1 cellular context compared by ENCODE assay signal in genomic region chr18:48932822-48933510, GRCh38.
TF ChIP-seq lines count a peak whose summit lies in the region.

No MANE protein-coding gene starts in this region.

TF ChIP-seq in K562, 482 proteins besides CTCF, POLR2A, EP300 and RAD21 (continued from another document and continues in another):
- TF ChIP-seq UBTF (IDR thresholded peaks at IDR 0.05; ENCODE audit: borderline replicate concordance in 1 of 2, low read depth in 2 of 2, low read length in 2 of 2) (peak in 1 of 2 experiments; percentile 42; a peak in 1 of 4 replicates), ZBED1 (IDR thresholded peaks at IDR 0.05) (no peak), PHTF2 (CRISPR knock-in tag; IDR thresholded peaks at IDR 0.05) (no peak), TAF1 (IDR thresholded peaks at IDR 0.05; ENCODE audit: control insufficient read depth, extremely low read depth, insufficient read depth, low read length, severe bottlenecking) (no peak), ATF7 (IDR thresholded peaks at IDR 0.05) (peak; percentile 43; the same call in 1 of the 2 replicates), CBX3 (IDR thresholded peaks at IDR 0.05; ENCODE audit: borderline replicate concordance in 1 of 2, low read length in 2 of 2) (no peak), IRF1 (CRISPR knock-in tag; IDR thresholded peaks at IDR 0.05; ENCODE audit: borderline replicate concordance) (no peak), SMC3 (conservative IDR thresholded peaks at IDR 0.05; ENCODE audit: insufficient read depth, low read depth, low read length) (no peak), KAT2B (IDR thresholded peaks at IDR 0.05; ENCODE audit: low read depth, low read length) (no peak), EGR1 (conservative IDR thresholded peaks at IDR 0.05) (no peak), CREB5 (CRISPR knock-in tag; IDR thresholded peaks at IDR 0.05) (no peak), ARID3A (IDR thresholded peaks at IDR 0.05; ENCODE audit: borderline replicate concordance, low read depth, low read length) (no peak), ATF3 (IDR thresholded peaks at IDR 0.05) (peak; percentile 63; the same call in 1 of the 2 replicates), ATF3 (CRISPR knock-in tag; conservative IDR thresholded peaks at IDR 0.05) (peak; percentile 59; the same call in 1 of the 2 replicates), SNIP1 (IDR thresholded peaks at IDR 0.05; ENCODE audit: low read depth) (no peak), E2F1 (CRISPR knock-in tag; IDR thresholded peaks at IDR 0.05) (no peak), ARHGAP35 (IDR thresholded peaks at IDR 0.05; ENCODE audit: partially characterized antibody) (no peak), MCM5 (IDR thresholded peaks at IDR 0.05; ENCODE audit: low read depth) (no peak), ILK (tag; IDR thresholded peaks at IDR 0.05; ENCODE audit: borderline replicate concordance, low read depth) (no peak), HCFC1 (IDR thresholded peaks at IDR 0.05; ENCODE audit: low read depth, low read length) (no peak; the same call in 1 of the 2 replicates), NFRKB (IDR thresholded peaks at IDR 0.05; ENCODE audit: low read depth) (no peak), MEF2D (tag; conservative IDR thresholded peaks at IDR 0.05; ENCODE audit: low read depth) (no peak), ZNF644 (tag; IDR thresholded peaks at IDR 0.05; ENCODE audit: low read depth) (no peak), KLF1 (tag; IDR thresholded peaks at IDR 0.05) (no peak), KLF10 (CRISPR knock-in tag; IDR thresholded peaks at IDR 0.05) (no peak), BCL6 (CRISPR knock-in tag; IDR thresholded peaks at IDR 0.05) (no peak), ZNF717 (CRISPR knock-in tag; IDR thresholded peaks at IDR 0.05) (no peak), POLR3A (IDR thresholded peaks at IDR 0.05; ENCODE audit: borderline replicate concordance, extremely low read depth, insufficient read depth, insufficient read length) (no peak), ZNF77 (CRISPR knock-in tag; IDR thresholded peaks at IDR 0.05) (no peak), POLR2AphosphoS5 (IDR thresholded peaks at IDR 0.05; ENCODE audit: control insufficient read depth, insufficient read depth, low read depth, low read length) (no peak), RBM22 (IDR thresholded peaks at IDR 0.05; ENCODE audit: low read depth, low read length, poor library complexity, severe bottlenecking) (no peak), RBM17 (IDR thresholded peaks at IDR 0.05; ENCODE audit: borderline replicate concordance, low read depth, low read length) (no peak), ZNF668 (CRISPR knock-in tag; IDR thresholded peaks at IDR 0.05) (no peak), CREBBP (IDR thresholded peaks at IDR 0.05; ENCODE audit: low read depth, low read length) (no peak), SMARCA4 (IDR thresholded peaks at IDR 0.05) (peak; percentile 62; the same call in 1 of the 2 replicates), VEZF1 (CRISPR knock-in tag; IDR thresholded peaks at IDR 0.05) (peak; percentile 66), ETS1 (conservative IDR thresholded peaks at IDR 0.05; ENCODE audit: control insufficient read depth, low read depth, low read length) (no peak), IRF2 (CRISPR knock-in tag; IDR thresholded peaks at IDR 0.05) (no peak), ETS2 (tag; IDR thresholded peaks at IDR 0.05; ENCODE audit: borderline replicate concordance, poor library complexity, severe bottlenecking) (no peak), RCOR1 (IDR thresholded peaks at IDR 0.05; ENCODE audit: borderline replicate concordance in 1 of 2, low read depth in 2 of 2, low read length in 2 of 2) (peak; percentile 59 to 94; a peak in 2 of 4 replicates), WHSC1 (IDR thresholded peaks at IDR 0.05; ENCODE audit: low read length) (no peak), CBX2 (IDR thresholded peaks at IDR 0.05; ENCODE audit: insufficient read depth, low read length, poor library complexity, severe bottlenecking) (no peak), ZNF609 (CRISPR knock-in tag; IDR thresholded peaks at IDR 0.05; ENCODE audit: borderline replicate concordance) (no peak), CTCFL (IDR thresholded peaks at IDR 0.05; ENCODE audit: borderline replicate concordance, insufficient read depth, low read depth, low read length, poor library complexity, severe bottlenecking) (no peak)
